ENCODE assay signal across 15 cellular contexts in the genomic region with DNA sequence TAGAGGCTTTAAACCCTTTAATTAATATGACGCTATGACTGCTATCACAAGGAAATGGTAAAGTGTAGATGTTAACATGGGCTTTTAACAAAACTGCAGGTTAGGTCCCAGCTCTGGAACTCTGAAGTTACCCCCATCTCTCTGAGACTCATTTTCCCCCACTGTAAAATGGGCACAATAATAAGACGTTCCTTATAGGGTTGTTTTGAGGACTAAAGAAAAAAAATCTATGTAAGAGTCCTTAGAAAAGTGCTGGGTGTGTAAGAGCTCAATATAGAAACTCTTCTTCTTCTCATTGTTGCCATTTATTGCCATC. TPM values are rescaled to one million over a fixed set of nuclear protein-coding genes. Genes with fewer than 3 reads are reported as not detected.
A peak's percentile ranks its signal among the peaks of the same experiment; 100 is the strongest.
DNase-seq lines count a peak whose midpoint lies in the region; ATAC-seq and TF ChIP-seq lines count a peak whose summit lies in the region.
"Had no signal": no experiment of that assay in that cellular context is flagged by ENCODE, and none has a peak within 500 bp of the region (broad histone marks: within the 10 kb centered on the region; RNA-seq: fewer than 3 reads in every experiment).

No MANE protein-coding gene starts in this region.

- no peaks in the 10 kb centered on the region for H3F3A ChIP-seq in smooth muscle cell (ENCODE audit: low read depth)

- no TSS peak for BruUV-seq in Panc1 (replicated peaks; lab: Mats Ljungman, UMichigan)

- POLR2A ChIA-PET in Panc1 (lab: Charles Lee): no interaction called here

- DNase-seq in right atrium auricular region (ENCODE audit: low spot score) (no peak), Right ventricle myocardium superior (no peak), Panc1 (ENCODE audit: low read depth, low spot score) (no peak), smooth muscle cell (lab: John Stamatoyannopoulos, UW; ENCODE audit: unreplicated experiment) (no peak), HPDE6-E6E7 (ENCODE audit: extremely low spot score) (no peak)
- no peak for DNase-seq in activated T-cell treated with anti-CD3 and anti-CD28 coated beads, Interleukin-2, amount 50 U/mL, for 48 hours
- DNase-seq: activated CD8-positive, alpha-beta memory T cell treated with anti-CD3 and anti-CD28 coated beads, Interleukin-2, amount 50 U/mL, for 48 hours; upper lobe of right lung had no signal

- ATAC-seq in Right ventricle myocardium superior (ENCODE audit: poor library complexity) (no peak), HG02798 (IDR thresholded peaks at IDR 0.05; ENCODE audit: poor library complexity, unreplicated experiment) (peak; percentile 9), Panc1 (no peak), HG02588 (IDR thresholded peaks at IDR 0.05; ENCODE audit: unreplicated experiment) (no peak)

- in situ Hi-C loops in Panc1 (cut with HindIII; ENCODE audit: low pct_unique_long_range_greater_than_20kb, low sequenced_read_pairs): no loop called here

- CTCF ChIA-PET in Panc1 (lab: Charles Lee): interaction anchor here (0.5 to 1.6 kb wide), 9 partner anchors 10 to 720 kb away, joined by 3 to 11 read pairs (median 3); no protein-coding TSS in a partner anchor

- H4K20me1 ChIP-seq in smooth muscle cell (ENCODE audit: low read depth): no peaks in the 10 kb centered on the region
- H4K20me1 ChIP-seq: BLaER1 treated with 17β-estradiol and CSF1 and Interleukin-3, amounts not matched to agents 10 nM and 100 nM had no signal

- no peaks in the 10 kb centered on the region for H3K79me2 ChIP-seq in smooth muscle cell (ENCODE audit: low read depth)

- peak overlapping the region; percentile 80 for H2AFZ ChIP-seq in smooth muscle cell (ENCODE audit: low read depth)

- intact Hi-C loops in Right ventricle myocardium superior (cut with DNase I): loop anchor here (5.0 kb wide), 1 partner anchor 652 kb away; no protein-coding TSS in a partner anchor
- intact Hi-C loops in Panc1 (cut with micrococcal nuclease; ENCODE audit: unreplicated experiment): loop anchor here (2.0 kb wide), 2 partner anchors 222 to 654 kb away; no protein-coding TSS in a partner anchor

- TF ChIP-seq CTCF in right atrium auricular region (IDR thresholded peaks at IDR 0.05): peak; percentile 1 to 6
- TF ChIP-seq CTCF in Panc1 (IDR thresholded peaks at IDR 0.05): peak; percentile 55
- TF ChIP-seq CTCF in smooth muscle cell (IDR thresholded peaks at IDR 0.05; ENCODE audit: borderline replicate concordance, insufficient read depth, poor library complexity, severe bottlenecking): no peak

- no peak overlapping the region for H3K4me2 ChIP-seq in smooth muscle cell
- H3K4me2 ChIP-seq: BLaER1 treated with 17β-estradiol and CSF1 and Interleukin-3, amounts not matched to agents 10 nM and 100 nM; SK-N-SH had no signal

- H3K27ac ChIP-seq in right atrium auricular region (no peak overlapping the region), Panc1 (ENCODE audit: low read length) (no peak overlapping the region), smooth muscle cell (ENCODE audit: low read depth) (no peak overlapping the region)
- H3K27ac ChIP-seq: BLaER1 treated with 17β-estradiol and CSF1 and Interleukin-3, amounts not matched to agents 10 nM and 100 nM; PC-9; upper lobe of right lung had no signal

- no peak overlapping the region for H3K9ac ChIP-seq in smooth muscle cell (ENCODE audit: low read depth)
- H3K9ac ChIP-seq: BLaER1 treated with 17β-estradiol and CSF1 and Interleukin-3, amounts not matched to agents 10 nM and 100 nM; SK-N-SH had no signal

- 14% methylated on average over 2 of the region's 2 CpGs for WGBS in smooth muscle cell (ENCODE audit: low lambda C conversion rate)

- H3K36me3 ChIP-seq in right atrium auricular region: no peaks in the 10 kb centered on the region
- no peaks in the 10 kb centered on the region for H3K36me3 ChIP-seq in Panc1 (ENCODE audit: control insufficient read depth, insufficient read depth, low read length)
- H3K36me3 ChIP-seq in smooth muscle cell (ENCODE audit: low read depth): no peaks in the 10 kb centered on the region
- H3K36me3 ChIP-seq: BLaER1 treated with 17β-estradiol and CSF1 and Interleukin-3, amounts not matched to agents 10 nM and 100 nM; upper lobe of right lung had no signal

- no peaks in the 10 kb centered on the region for H3K4me1 ChIP-seq in right atrium auricular region
- no peaks in the 10 kb centered on the region for H3K4me1 ChIP-seq in Panc1 (ENCODE audit: control insufficient read depth, insufficient read depth, low read length)
- peaks cover 4% of the 10 kb centered on the region for H3K4me1 ChIP-seq in smooth muscle cell (ENCODE audit: low read depth)
- H3K4me1 ChIP-seq: BLaER1 treated with 17β-estradiol and CSF1 and Interleukin-3, amounts not matched to agents 10 nM and 100 nM; upper lobe of right lung had no signal

- H3K27me3 ChIP-seq in right atrium auricular region (no peaks in the 10 kb centered on the region), Panc1 (ENCODE audit: control insufficient read depth, insufficient read depth, low read length) (no peaks in the 10 kb centered on the region; the same call in 1 of the 2 replicates), smooth muscle cell (ENCODE audit: low read depth) (no peaks in the 10 kb centered on the region)
- H3K27me3 ChIP-seq: BLaER1 treated with 17β-estradiol and CSF1 and Interleukin-3, amounts not matched to agents 10 nM and 100 nM had no signal

- H3K9me3 ChIP-seq in right atrium auricular region (no peaks in the 10 kb centered on the region), Panc1 (ENCODE audit: control insufficient read depth, insufficient read depth, low read depth, low read length) (no peaks in the 10 kb centered on the region), smooth muscle cell (replicated peaks; ENCODE audit: low read depth) (no peaks in the 10 kb centered on the region)
- H3K9me3 ChIP-seq: SK-N-SH, upper lobe of right lung had no signal

- H3K4me3 ChIP-seq in right atrium auricular region: no peak overlapping the region
- no peak overlapping the region for H3K4me3 ChIP-seq in Panc1 (ENCODE audit: low read depth in 2 of 2, low read length in 2 of 2)
- no peak overlapping the region for H3K4me3 ChIP-seq in smooth muscle cell
- H3K4me3 ChIP-seq: BLaER1 treated with 17β-estradiol and CSF1 and Interleukin-3, amounts not matched to agents 10 nM and 100 nM; PC-9; upper lobe of right lung had no signal

RNA-seq across cellular contexts. Expression of gene STK32A, which starts 45.8 kb away (rescaled TPM):
- total RNA-seq in right atrium auricular region: under 1 TPM; 0.22 to 0.39 TPM
- 1.1 TPM for total RNA-seq in Right ventricle myocardium superior
- not detected for total RNA-seq in Panc1 (2021; ENCODE audit: unreplicated experiment)
- polyA plus RNA-seq in Panc1 (2012; ENCODE audit: insufficient read length): not detected
- 1.1 and 2.4 TPM in 2 replicates for total RNA-seq in smooth muscle cell
- 0.21 and 0.87 TPM in 2 replicates for polyA plus RNA-seq in smooth muscle cell
- total RNA-seq: activated CD4-positive, alpha-beta T cell treated with anti-CD3 and anti-CD28 coated beads, Interleukin-2, amount 10 ng/mL, durations not matched to agents 7 days and 5 days; endothelial cell of umbilical vein; PC-9 had no signal
- polyA plus RNA-seq: endothelial cell of umbilical vein had no signal
